9 cellular contexts compared by ENCODE assay signal in the genomic region with DNA sequence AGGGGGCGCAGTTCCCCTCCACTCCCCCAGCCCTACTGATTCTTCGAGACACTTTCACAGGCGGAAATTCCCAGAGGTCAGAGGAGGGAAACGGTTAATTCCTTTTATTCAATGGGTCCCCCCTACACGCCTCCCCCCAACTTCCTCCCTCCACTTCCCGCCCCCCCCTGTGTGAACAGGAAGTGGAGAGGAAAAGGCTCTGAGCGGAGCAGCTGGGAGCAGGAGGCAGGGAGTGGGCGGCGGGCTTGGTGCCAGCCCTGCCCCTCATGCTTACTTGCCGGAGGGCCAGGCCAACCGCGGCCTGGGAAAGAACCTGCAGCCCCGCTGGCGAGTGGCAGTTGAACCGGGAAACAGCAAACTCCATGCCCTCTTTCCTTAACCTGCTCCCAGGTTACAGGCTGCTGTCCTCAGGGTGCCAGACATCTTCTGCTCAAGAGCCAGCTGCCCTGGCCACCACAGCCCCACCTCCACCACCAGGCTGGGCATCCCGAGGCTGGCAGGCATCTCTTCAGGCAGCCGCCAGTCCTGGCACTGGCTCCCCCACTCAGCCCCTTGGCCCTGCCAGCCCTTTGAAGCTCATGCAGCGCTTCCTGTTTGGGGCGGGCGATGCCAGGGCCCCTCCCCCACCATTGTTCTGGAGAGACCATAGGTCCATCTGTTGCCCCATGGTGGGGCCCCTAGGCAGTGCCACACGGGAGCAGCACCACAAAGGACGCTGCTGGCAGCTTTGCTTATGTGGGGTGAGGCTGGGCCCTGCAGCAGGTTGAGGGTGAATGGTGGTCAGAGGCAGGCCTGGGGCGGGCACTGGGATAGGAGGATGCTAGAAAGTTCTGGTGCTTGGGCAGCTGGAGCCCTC. TPM values are rescaled to one million over a fixed set of nuclear protein-coding genes. Genes with fewer than 3 reads are reported as not detected.
DNase-seq lines count a peak whose midpoint lies in the region; ATAC-seq and TF ChIP-seq lines count a peak whose summit lies in the region.
"Had no signal": no experiment of that assay in that cellular context is flagged by ENCODE, and none has a peak within 500 bp of the region (broad histone marks: within the 10 kb centered on the region; RNA-seq: fewer than 3 reads in every experiment).

No MANE protein-coding gene starts in this region.

- H3K9ac ChIP-seq in subcutaneous abdominal adipose tissue (ENCODE audit: low read length in 5 of 5): peak overlapping the region in 4 of 5 donors; percentile 65 to 83 (median 76)

- ATAC-seq in lower lobe of right lung: peak; percentile 10 to 31
- no peak for ATAC-seq in GM18505 (IDR thresholded peaks at IDR 0.05; ENCODE audit: unreplicated experiment)

- peak overlapping the region; percentile 27 for H3K27ac Mint-ChIP-seq in chondrocyte (ENCODE audit: unreplicated experiment)

- peaks cover 28% of the 10 kb centered on the region for H3K4me1 Mint-ChIP-seq in chondrocyte (ENCODE audit: low read depth)

- peak overlapping the region; percentile 61 for H3K4me3 ChIP-seq in lower lobe of right lung
- peak overlapping the region in 4 of 5 donors; percentile 58 to 71 (median 64) for H3K4me3 ChIP-seq in subcutaneous abdominal adipose tissue (ENCODE audit: low read depth in 1 of 5, low read length in 5 of 5)

- intact Hi-C loops in lower lobe of right lung (cut with DNase I): no loop called here

- H3K36me3 ChIP-seq in lower lobe of right lung (peaks cover 25% of the 10 kb centered on the region), subcutaneous abdominal adipose tissue (ENCODE audit: control insufficient read depth in 5 of 5, insufficient read depth in 5 of 5, low read length in 5 of 5) (peaks cover 0 to 21% (median 17%) of the 10 kb centered on the region in 5 donors)

- no peak for TF ChIP-seq POLR2A in GM18505 (IDR thresholded peaks at IDR 0.05; ENCODE audit: borderline replicate concordance, extremely low read depth, insufficient read depth, insufficient read length)

- DNase-seq in D341Med (ENCODE audit: low spot score) (peak; percentile 63), HT-29 (ENCODE audit: low spot score) (peak; percentile 75), T-helper 2 cell (peak in 3 of 5 experiments; percentile 46 to 86 (median 49)), chondrocyte (ENCODE audit: low spot score) (no peak), lower lobe of right lung (peak; percentile 75), pons (ENCODE audit: low spot score) (no peak)

- TF ChIP-seq CTCF in chondrocyte (IDR thresholded peaks at IDR 0.05) (no peak), lower lobe of right lung (IDR thresholded peaks at IDR 0.05) (no peak)

- H3K4me1 ChIP-seq in lower lobe of right lung (peaks cover 89% of the 10 kb centered on the region), subcutaneous abdominal adipose tissue (ENCODE audit: control insufficient read depth in 5 of 5, insufficient read depth in 5 of 5, low read length in 5 of 5) (peaks cover 12 to 76% (median 71%) of the 10 kb centered on the region in 5 donors)

- no peaks in the 10 kb centered on the region for H3K9me3 ChIP-seq in lower lobe of right lung
- H3K9me3 ChIP-seq in subcutaneous abdominal adipose tissue (ENCODE audit: control insufficient read depth in 5 of 5, low read length in 5 of 5): no peaks in the 10 kb centered on the region

- no peaks in the 10 kb centered on the region for H3K9me3 Mint-ChIP-seq in chondrocyte (ENCODE audit: low read depth)

- no peaks in the 10 kb centered on the region for H3K27me3 Mint-ChIP-seq in chondrocyte (ENCODE audit: low read depth)

- peak overlapping the region; percentile 95 for H3K27ac ChIP-seq in lower lobe of right lung
- peak overlapping the region; percentile 84 for H3K27ac ChIP-seq in subcutaneous abdominal adipose tissue (ENCODE audit: low read depth, low read length)

- peaks cover 12% of the 10 kb centered on the region for H3K36me3 Mint-ChIP-seq in chondrocyte (ENCODE audit: low read depth)

- H3K27me3 ChIP-seq in lower lobe of right lung (ENCODE audit: low read depth): no peaks in the 10 kb centered on the region
- H3K27me3 ChIP-seq in subcutaneous abdominal adipose tissue (ENCODE audit: control insufficient read depth in 5 of 5, insufficient read depth in 4 of 5, low read length in 5 of 5): no peaks in the 10 kb centered on the region

- no peak overlapping the region for H3K4me3 Mint-ChIP-seq in chondrocyte (ENCODE audit: unreplicated experiment)

RNA-seq across cellular contexts. Expression of a gene that starts 12.9 kb away (rescaled TPM):
- 66.8 and 75.8 TPM in 2 replicates for total RNA-seq in HT-29 (2014; rRNA removed; shearing (Covaris generic))
- total RNA-seq in chondrocyte: 29.4 to 35.6 TPM (median 33.0 TPM) in 3 replicates
- total RNA-seq in lower lobe of right lung: 24.0 TPM

RNA-seq across cellular contexts. Expression of a gene that starts 22.0 kb away (rescaled TPM):
- total RNA-seq in HT-29 (2014; rRNA removed; shearing (Covaris generic)): 3.8 and 4.4 TPM in 2 replicates
- total RNA-seq in chondrocyte (0.36 to 0.45 TPM in 2 of 3 replicates, not detected in the other), lower lobe of right lung (21.3 TPM)

RNA-seq across cellular contexts. Expression of a gene that starts 33.1 kb away (rescaled TPM):
- 30.4 and 33.5 TPM in 2 replicates for total RNA-seq in HT-29 (2014; rRNA removed; shearing (Covaris generic))
- total RNA-seq in chondrocyte (0.12 to 0.31 TPM in 2 of 3 replicates, not detected in the other), lower lobe of right lung (1.5 TPM)
- total RNA-seq: LHCN-M2 had no signal

RNA-seq across cellular contexts. Expression of a gene that starts 46.1 kb away (rescaled TPM):
- 13.6 and 16.6 TPM in 2 replicates for total RNA-seq in HT-29 (2014; rRNA removed; shearing (Covaris generic))
- total RNA-seq in chondrocyte (2.8 to 78.5 TPM (median 77.6 TPM) in 3 replicates), lower lobe of right lung (1.8 TPM)

Comparison
In these comparisons a context has a peak if more than half of its experiments do, and no peak if none do; other contexts are left out.
1. DNase-seq: peak in D341Med (single experiment), HT-29 (single experiment), T-helper 2 cell (3 of 5) and lower lobe of right lung (single experiment); none in chondrocyte (single experiment) and pons (single experiment).
2. RNA of a gene that starts 33.1 kb away (total RNA-seq): 30.4 to 33.5 TPM in HT-29; 1.5 TPM in lower lobe of right lung (single experiment) and 0.12 to 0.31 TPM in chondrocyte; every median in the first group is over 10 times any median in the second.